ENCODE assay signal across 8 cellular contexts in genomic region chr2:105576440-105577241, GRCh38.
A peak's percentile ranks its signal among the peaks of the same experiment; 100 is the strongest.
DNase-seq lines count a peak whose midpoint lies in the region; ATAC-seq and TF ChIP-seq lines count a peak whose summit lies in the region.

No MANE protein-coding gene starts in this region.

- TF ChIP-seq CTCF in HL-60 (IDR thresholded peaks at IDR 0.05; ENCODE audit: insufficient read depth, low read length) (peak; percentile 45), OCI-LY7 (conservative IDR thresholded peaks at IDR 0.05; ENCODE audit: low read length) (peak; percentile 76), mammary epithelial cell (conservative IDR thresholded peaks at IDR 0.05 in 1 of 2, IDR thresholded peaks at IDR 0.05 in 1 of 2; ENCODE audit: extremely low read depth in 1 of 2, insufficient read depth in 1 of 2, low read depth in 1 of 2, low read length in 2 of 2) (peak; percentile 69 to 74), thoracic aorta (IDR thresholded peaks at IDR 0.05) (peak; percentile 63)

- H3K9me3 ChIP-seq in OCI-LY7 (ENCODE audit: low read length) (no peaks in the 10 kb centered on the region), mammary epithelial cell (replicated peaks; ENCODE audit: insufficient read depth, low read length) (no peaks in the 10 kb centered on the region), thoracic aorta (no peaks in the 10 kb centered on the region)

- CTCF ChIA-PET in OCI-LY7 (lab: Charles Lee; ENCODE audit: unreplicated experiment) (interaction anchor here (1.1 kb wide), 1 partner anchor 211 kb away, joined by 5 read pairs; no protein-coding TSS in a partner anchor), mammary epithelial cell (lab: Charles Lee; ENCODE audit: low non-redundant PET) (interaction anchor here (0.7 kb wide), 3 partner anchors 167 to 776 kb away, joined by 3 to 4 read pairs (median 3); no protein-coding TSS in a partner anchor)

- no peaks in the 10 kb centered on the region for H3K79me2 ChIP-seq in OCI-LY7 (ENCODE audit: insufficient read depth, low read depth, low read length)
- no peaks in the 10 kb centered on the region for H3K79me2 ChIP-seq in mammary epithelial cell (ENCODE audit: insufficient read depth, low read length)

- H4K20me1 ChIP-seq in OCI-LY7 (ENCODE audit: insufficient read depth, low read length) (no peaks in the 10 kb centered on the region), mammary epithelial cell (ENCODE audit: insufficient read depth, low read length) (no peaks in the 10 kb centered on the region)

- no peaks in the 10 kb centered on the region for H3K36me3 ChIP-seq in OCI-LY7 (ENCODE audit: insufficient read depth, low read length)
- no peaks in the 10 kb centered on the region for H3K36me3 ChIP-seq in mammary epithelial cell (ENCODE audit: insufficient read depth, low read length)
- no peaks in the 10 kb centered on the region for H3K36me3 ChIP-seq in thoracic aorta

- BruUV-seq in OCI-LY7 (replicated peaks; lab: Mats Ljungman, UMichigan) (no TSS peak), mammary epithelial cell (replicated peaks; lab: Mats Ljungman, UMichigan) (no TSS peak)

- H3K27me3 ChIP-seq in HL-60 (ENCODE audit: insufficient read depth, poor library complexity, severe bottlenecking) (peaks cover 4% of the 10 kb centered on the region), mammary epithelial cell (ENCODE audit: insufficient read depth, low read length) (no peaks in the 10 kb centered on the region), thoracic aorta (replicated peaks; ENCODE audit: insufficient read depth) (no peaks in the 10 kb centered on the region)

- no peak overlapping the region for H2AFZ ChIP-seq in OCI-LY7 (ENCODE audit: low read length)
- peak overlapping the region; percentile 90 for H2AFZ ChIP-seq in mammary epithelial cell (ENCODE audit: low read depth, low read length)

- in situ Hi-C loops in mammary epithelial cell (cut with MboI; ENCODE audit: low sequenced_read_pairs in 2 of 2), result loop anchor here (10.0 to 25.0 kb wide), 3 partner anchors 161 to 518 kb away; partner anchors contain the start of gene NCK2 (in 1 of the 2)

- H3K27ac ChIP-seq in HL-60 (replicated peaks) (no peak overlapping the region), OCI-LY7 (ENCODE audit: low read depth, low read length, poor library complexity, severe bottlenecking) (no peak overlapping the region), mammary epithelial cell (ENCODE audit: insufficient read depth, low read depth, low read length) (peak overlapping the region; percentile 81), thoracic aorta (no peak overlapping the region)

- peak; percentile 13 for DNase-seq in NCI-H1105 treated with DMSO at 0.1 percent for 48 hours (lab: John Stamatoyannopoulos, UW)
- DNase-seq in NCI-H1105 (lab: John Stamatoyannopoulos, UW), result no peak
- peak in 1 of 2 experiments; percentile 6 for DNase-seq in HL-60 (ENCODE audit: low read depth in 1 of 2, low spot score in 1 of 2)
- peak; percentile 54 for DNase-seq in OCI-LY7 (ENCODE audit: low spot score)
- peak; percentile 77 for DNase-seq in mammary epithelial cell
- DNase-seq in kidney glomerular epithelial cell (lab: John Stamatoyannopoulos, UW), result peak; percentile 87
- no peak for DNase-seq in thoracic aorta (ENCODE audit: low spot score)
- DNase-seq in effector CD8-positive, alpha-beta T cell (lab: John Stamatoyannopoulos, UW), result no peak

- no peaks in the 10 kb centered on the region for H3K9me2 ChIP-seq in OCI-LY7 (ENCODE audit: insufficient read depth, low read length)

- no peak overlapping the region for H3K4me2 ChIP-seq in OCI-LY7 (ENCODE audit: low read length)
- H3K4me2 ChIP-seq in mammary epithelial cell (ENCODE audit: insufficient read depth, low read depth, low read length), result peak overlapping the region; percentile 77

- dilution Hi-C loops in mammary epithelial cell (cut with HindIII; ENCODE audit: low sequenced_read_pairs), result no loop called here

- ATAC-seq in thoracic aorta (ENCODE audit: insufficient number of reproducible peaks, low FRiP score, low read depth), result no peak

- 8% methylated on average over 12 of the region's 12 CpGs for WGBS in mammary epithelial cell (ENCODE audit: low coverage, missing lambda C conversion rate)

- peak overlapping the region; percentile 65 for H3K9ac ChIP-seq in mammary epithelial cell (ENCODE audit: insufficient read depth, low read length)

- no peak overlapping the region for H3K4me3 ChIP-seq in HL-60 (replicated peaks; ENCODE audit: insufficient read depth, low read length)
- no peak overlapping the region for H3K4me3 ChIP-seq in OCI-LY7 (ENCODE audit: low read depth, low read length, poor library complexity, severe bottlenecking)
- H3K4me3 ChIP-seq in mammary epithelial cell (replicated peaks in 1 of 3; ENCODE audit: insufficient read depth in 1 of 3, low read depth in 2 of 3, low read length in 3 of 3), result no peak overlapping the region
- H3K4me3 ChIP-seq in thoracic aorta, result no peak overlapping the region

- H3K4me1 ChIP-seq in OCI-LY7 (ENCODE audit: insufficient read depth, low read length, poor library complexity, severe bottlenecking) (no peaks in the 10 kb centered on the region), mammary epithelial cell (ENCODE audit: insufficient read depth, low read length) (peaks cover 31% of the 10 kb centered on the region), thoracic aorta (ENCODE audit: control insufficient read depth in 1 of 2, low read depth in 2 of 2) (peaks cover 4 to 17% of the 10 kb centered on the region in 2 donors)

- intact Hi-C loops in OCI-LY7 (cut with micrococcal nuclease; ENCODE audit: unreplicated experiment) (loop anchor here (1.0 to 10.0 kb wide), 3 partner anchors 211 to 508 kb away; no protein-coding TSS in a partner anchor), mammary epithelial cell (cut with micrococcal nuclease) (loop anchor here (1.0 to 5.0 kb wide), 6 partner anchors 170 to 966 kb away; no protein-coding TSS in a partner anchor)

- POLR2A ChIA-PET in OCI-LY7 (lab: Charles Lee), result interaction anchor here (1.0 to 1.1 kb wide), 2 partner anchors 139 to 309 kb away, joined by 3 read pairs; no protein-coding TSS in a partner anchor

Comparison
In these comparisons a context has a peak if more than half of its experiments do, and no peak if none do; other contexts are left out.
1. DNase-seq: peak in NCI-H1105 treated with DMSO at 0.1 percent for 48 hours (single experiment), OCI-LY7 (single experiment), mammary epithelial cell (single experiment) and kidney glomerular epithelial cell (single experiment); none in NCI-H1105 (single experiment), thoracic aorta (single experiment) and effector CD8-positive, alpha-beta T cell (single experiment).
2. Peak in every context shown above with its lines, with median percentiles within 50 percentile points of each other: CTCF ChIP-seq.